ENCODE assay signal across 1 cellular context in the genomic region with DNA sequence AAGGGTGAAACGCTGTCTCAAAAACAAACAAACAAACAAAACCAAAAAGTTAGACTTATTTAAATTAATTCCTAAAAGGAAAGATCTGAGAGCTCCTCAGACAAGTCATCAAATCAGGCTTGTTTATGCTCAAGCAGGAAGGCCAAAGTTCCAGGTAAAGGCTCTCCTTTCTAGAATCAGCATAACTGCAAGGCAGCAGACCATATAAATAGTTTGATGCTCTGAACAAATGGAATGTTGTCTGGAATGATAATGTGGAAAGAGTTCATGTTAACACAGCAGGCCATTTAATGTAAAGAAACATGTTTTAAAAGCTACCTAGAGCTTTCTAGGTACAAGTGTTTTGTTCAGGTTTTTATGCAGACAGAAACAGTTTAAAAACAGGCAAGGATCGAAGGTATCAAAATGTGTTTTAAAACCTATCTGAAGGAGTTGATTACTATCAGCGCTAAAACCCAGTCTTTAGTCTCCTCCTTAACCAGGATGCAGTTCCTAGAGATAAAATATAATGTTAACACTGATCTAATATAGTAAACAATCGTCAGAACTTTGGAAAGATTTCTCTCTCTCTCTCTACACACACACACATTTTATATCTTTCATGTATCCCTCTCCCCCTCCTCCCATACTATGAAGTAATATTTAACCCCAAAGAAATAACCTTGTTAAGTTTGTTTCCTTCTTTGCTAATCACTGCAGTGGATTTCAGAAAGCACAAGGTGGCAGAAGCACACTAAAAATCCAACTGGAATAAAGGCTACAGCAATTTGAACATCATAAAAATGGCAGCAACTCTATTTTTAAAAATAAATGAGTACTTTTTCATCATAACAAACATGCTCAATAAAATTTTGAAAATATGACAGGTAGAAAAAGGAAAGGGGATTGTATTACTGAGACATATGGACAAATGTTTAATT.
TF ChIP-seq lines count a peak whose summit lies in the region.

No MANE protein-coding gene starts in this region.

TF ChIP-seq in WTC11, 78 proteins besides CTCF, POLR2A, EP300 and RAD21 (continued from another document):
- TF ChIP-seq, protein P1, sequence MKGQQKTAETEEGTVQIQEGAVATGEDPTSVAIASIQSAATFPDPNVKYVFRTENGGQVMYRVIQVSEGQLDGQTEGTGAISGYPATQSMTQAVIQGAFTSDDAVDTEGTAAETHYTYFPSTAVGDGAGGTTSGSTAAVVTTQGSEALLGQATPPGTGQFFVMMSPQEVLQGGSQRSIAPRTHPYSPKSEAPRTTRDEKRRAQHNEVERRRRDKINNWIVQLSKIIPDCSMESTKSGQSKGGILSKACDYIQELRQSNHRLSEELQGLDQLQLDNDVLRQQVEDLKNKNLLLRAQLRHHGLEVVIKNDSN (CRISPR knock-in tag; IDR thresholded peaks at IDR 0.05): no peak
